8 cellular contexts compared by ENCODE assay signal in the genomic region with DNA sequence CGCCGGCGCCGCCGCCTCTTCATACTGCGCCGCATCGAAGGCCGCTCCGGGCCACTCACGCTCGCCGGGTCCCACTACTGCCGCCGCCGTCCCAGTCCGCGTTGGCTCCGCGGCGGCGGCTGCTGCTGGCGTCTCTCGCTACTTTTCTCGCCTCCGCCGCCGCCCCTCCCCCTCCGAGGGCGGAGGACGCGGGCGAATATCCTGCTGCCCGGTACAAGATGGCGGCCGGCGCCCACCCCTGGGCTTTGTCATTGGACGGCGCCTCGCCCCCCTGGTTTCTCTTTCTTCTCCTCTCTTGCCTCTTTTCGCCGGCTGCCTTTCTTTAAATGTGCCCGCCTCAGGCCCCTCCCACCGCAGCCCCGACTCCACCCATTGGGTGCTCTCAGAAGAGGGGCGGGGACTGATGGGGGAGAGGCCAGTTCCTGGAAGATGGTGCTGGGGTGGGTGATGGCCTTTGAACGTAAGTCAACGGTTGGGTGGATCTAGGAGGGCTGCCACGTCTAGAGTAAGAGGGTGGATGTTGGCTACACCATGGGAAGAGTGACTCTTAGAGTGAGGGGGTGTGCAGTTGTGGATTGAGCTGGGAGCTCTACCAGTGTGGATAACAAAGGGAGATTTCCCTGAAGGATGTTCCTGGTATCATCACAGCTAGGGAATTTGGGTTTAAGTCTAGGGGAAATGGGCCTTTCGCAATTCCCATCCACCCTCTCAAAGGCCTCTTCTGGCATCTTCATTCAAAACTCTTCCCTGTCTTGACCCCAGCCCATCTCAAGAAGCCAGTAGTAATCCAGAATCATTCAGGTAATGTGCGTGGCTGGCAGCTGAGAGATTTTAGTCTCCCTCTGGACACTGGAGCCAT. TPM values are rescaled to one million over a fixed set of nuclear protein-coding genes. Genes with fewer than 3 reads are reported as not detected.
DNase-seq lines count a peak whose midpoint lies in the region; ATAC-seq and TF ChIP-seq lines count a peak whose summit lies in the region.

TSS of gene CCDC71L (minus strand) at position 297 of the 859 bp plus-strand sequence. CDS start at position 35, 262 bp downstream.

- peak within 1 kb of the TSS; percentile 92 for H2BK5ac ChIP-seq in IMR-90 (ENCODE audit: low read depth, low read length, poor library complexity, severe bottlenecking)

- peak within 1 kb of the TSS; percentile 84 for H3K4me3 ChIP-seq in IMR-90 (ENCODE audit: insufficient read depth, low read depth, low read length)
- peak within 1 kb of the TSS; percentile 72 for H3K4me3 ChIP-seq in epithelial cell of proximal tubule (ENCODE audit: low read depth, low read length)
- H3K4me3 ChIP-seq in mucosa of stomach (ENCODE audit: low read length), result peak within 1 kb of the TSS; percentile 49

- H3K79me1 ChIP-seq in IMR-90 (ENCODE audit: low read depth in 1 of 2, low read length in 2 of 2), result peaks cover 15 to 30% of the 10 kb centered on the region in 2 experiments

- no peak; the same call in 1 of the 2 replicates for TF ChIP-seq POLR2A in IMR-90 (IDR thresholded peaks at IDR 0.05; ENCODE audit: low read depth, low read length)

- H2BK120ac ChIP-seq in IMR-90 (ENCODE audit: low read depth, low read length), result peak within 1 kb of the TSS; percentile 98

- no TSS peak for BruUV-seq in IMR-90 (replicated peaks; lab: Mats Ljungman, UMichigan)

- H3K23ac ChIP-seq in IMR-90 (ENCODE audit: low read depth, low read length), result peak within 1 kb of the TSS; percentile 99

- peak within 1 kb of the TSS; percentile 97 for H3K27ac ChIP-seq in IMR-90 (ENCODE audit: insufficient read depth, low read length)

- TF ChIP-seq CTCF in IMR-90 (conservative IDR thresholded peaks at IDR 0.05; ENCODE audit: low read depth, low read length) (no peak), epithelial cell of proximal tubule (conservative IDR thresholded peaks at IDR 0.05; ENCODE audit: low read depth, low read length) (no peak)

- DNase-seq in D341Med (ENCODE audit: low spot score), result peak; percentile 88
- DNase-seq in IMR-90, result peak; percentile 91
- DNase-seq in OCI-M1 (lab: John Stamatoyannopoulos, UW), result peak; percentile 96
- peak; percentile 95 for DNase-seq in activated T-cell treated with anti-CD3 and anti-CD28 coated beads for 4 hours
- no peak for DNase-seq in epithelial cell of proximal tubule (ENCODE audit: low read depth)
- peak; percentile 80 to 83 for DNase-seq in stimulated activated CD8-positive, alpha-beta memory T cell treated with anti-CD3 and anti-CD28 coated beads, Interleukin-7, amount 100 ng/mL, for 1 hour (ENCODE audit: low read depth in 2 of 2)

- H4K91ac ChIP-seq in IMR-90 (ENCODE audit: insufficient read depth, low read depth, low read length), result peak within 1 kb of the TSS; percentile 98

- H2BK20ac ChIP-seq in IMR-90 (ENCODE audit: low read depth, low read length), result peak within 1 kb of the TSS; percentile 97

- 0 out of 2 replicates have a peak, but pooled peaks have one; percentile 2 for TF ChIP-seq RAD21 in IMR-90 (IDR thresholded peaks at IDR 0.05; ENCODE audit: low read length)

- peak within 1 kb of the TSS; percentile 99 for H3K9ac ChIP-seq in IMR-90 (ENCODE audit: low read depth, low read length)
- H3K9ac ChIP-seq in mucosa of stomach (ENCODE audit: low read length), result peak within 1 kb of the TSS; percentile 87

- peak within 1 kb of the TSS; percentile 98 for H4K5ac ChIP-seq in IMR-90 (ENCODE audit: low read depth, low read length)

- peak within 1 kb of the TSS; percentile 98 for H2AFZ ChIP-seq in IMR-90 (replicated peaks; ENCODE audit: low read length, poor library complexity)

- peak within 1 kb of the TSS; percentile 93 for H3K18ac ChIP-seq in IMR-90 (ENCODE audit: low read depth, low read length)

- intact Hi-C loops in IMR-90 (cut with micrococcal nuclease), result loop anchor here (1.0 to 5.0 kb wide), 11 partner anchors 57 to 486 kb away; partner anchors contain the start of gene NAMPT

- ATAC-seq in GM21526 (IDR thresholded peaks at IDR 0.05; ENCODE audit: low FRiP score, unreplicated experiment) (peak; percentile 81), IMR-90 (ENCODE audit: low read depth) (peak; percentile 89)

- peak within 1 kb of the TSS; percentile 100 for H3K14ac ChIP-seq in IMR-90 (replicated peaks; ENCODE audit: low read depth, low read length)

- POLR2A ChIA-PET in IMR-90 (lab: Charles Lee; ENCODE audit: unreplicated experiment), result interaction anchor here (0.7 kb wide), 1 partner anchor 513 kb away, joined by 3 read pairs; no protein-coding TSS in a partner anchor

- H3K9me3 ChIP-seq in IMR-90 (ENCODE audit: control insufficient read depth, insufficient read depth, low read length), result no peaks in the 10 kb centered on the region
- H3K9me3 ChIP-seq in mucosa of stomach (ENCODE audit: control insufficient read depth, low read length), result no peaks in the 10 kb centered on the region

- H3K27me3 ChIP-seq in IMR-90 (ENCODE audit: control insufficient read depth, insufficient read depth, low read length), result no peaks in the 10 kb centered on the region
- H3K27me3 ChIP-seq in mucosa of stomach (ENCODE audit: control insufficient read depth, insufficient read depth, low read length), result no peaks in the 10 kb centered on the region

- dilution Hi-C loops in IMR-90 (cut with HindIII; ENCODE audit: low sequenced_read_pairs, unreplicated experiment), result no loop called here

- H4K8ac ChIP-seq in IMR-90 (ENCODE audit: low read depth in 2 of 2, low read length in 2 of 2), result peak within 1 kb of the TSS; percentile 45 to 99

- H3K4ac ChIP-seq in IMR-90 (ENCODE audit: low read depth, low read length), result peak within 1 kb of the TSS; percentile 99

- no peaks in the 10 kb centered on the region for H4K20me1 ChIP-seq in IMR-90 (ENCODE audit: insufficient read depth, low read length)

- H2AK5ac ChIP-seq in IMR-90 (ENCODE audit: low read depth, low read length), result peak within 1 kb of the TSS; percentile 97

- 0% methylated on average over 18 of the region's 51 CpGs; no CpG with 5 or more reads in 1 of the 2 experiments for WGBS in IMR-90 (ENCODE audit: extremely low coverage in 2 of 2, insufficient read length in 1 of 2), 2 experiments

- H2AK9ac ChIP-seq in IMR-90 (replicated peaks; ENCODE audit: low read depth, low read length, poor library complexity), result peak within 1 kb of the TSS; percentile 97

- no peaks in the 10 kb centered on the region for H3K36me3 ChIP-seq in IMR-90 (ENCODE audit: control insufficient read depth, insufficient read depth, low read length)
- no peaks in the 10 kb centered on the region for H3K36me3 ChIP-seq in mucosa of stomach (ENCODE audit: control insufficient read depth, insufficient read depth, low read length)

- 0 out of 2 replicates have a peak, but pooled peaks cover 2% of the 10 kb centered on the region for H3K4me1 ChIP-seq in IMR-90 (ENCODE audit: control insufficient read depth, insufficient read depth, low read length)
- H3K4me1 ChIP-seq in mucosa of stomach (ENCODE audit: control insufficient read depth, insufficient read depth, low read length), result no peaks in the 10 kb centered on the region

- peaks cover 4% of the 10 kb centered on the region; the same call in 1 of the 2 replicates for H3K9me1 ChIP-seq in IMR-90 (ENCODE audit: insufficient read depth, low read length)

- H3K4me2 ChIP-seq in IMR-90 (ENCODE audit: low read depth, low read length), result peak within 1 kb of the TSS; percentile 93

- CTCF ChIA-PET in IMR-90 (lab: Yijun Ruan, JAX), result interaction anchor here (0.6 to 2.4 kb wide), 9 partner anchors 39 to 484 kb away, joined by 3 to 17 read pairs (median 5); no protein-coding TSS in a partner anchor

- H3K56ac ChIP-seq in IMR-90 (ENCODE audit: extremely low read depth, insufficient read depth, low read length), result peak within 1 kb of the TSS; percentile 98

- H2BK15ac ChIP-seq in IMR-90 (ENCODE audit: low read depth, low read length), result peak within 1 kb of the TSS; percentile 94; the same call in 2 of the 3 replicates

- in situ Hi-C loops in IMR-90 (cut with MboI; ENCODE audit: low sequenced_read_pairs), result loop anchor here (10.0 kb wide), 1 partner anchor 494 kb away; no protein-coding TSS in a partner anchor

TF ChIP-seq in IMR-90, 13 proteins besides CTCF, POLR2A, EP300 and RAD21 (continues in another document):
- TF ChIP-seq USF2 (IDR thresholded peaks at IDR 0.05; ENCODE audit: low read depth, low read length), result no peak
- TF ChIP-seq MAZ (IDR thresholded peaks at IDR 0.05; ENCODE audit: borderline replicate concordance, low read depth, low read length), result 0 out of 2 replicates have a peak, but pooled peaks have one; percentile 34
- TF ChIP-seq RCOR1 (IDR thresholded peaks at IDR 0.05; ENCODE audit: insufficient replicate concordance, low read length), result no peak
- no peak for TF ChIP-seq MAFK (IDR thresholded peaks at IDR 0.05; ENCODE audit: low read depth, low read length)
- peak; percentile 59 for TF ChIP-seq CEBPB (IDR thresholded peaks at IDR 0.05; ENCODE audit: low read depth, low read length)
- no peak for TF ChIP-seq MXI1 (IDR thresholded peaks at IDR 0.05; ENCODE audit: borderline replicate concordance, low read depth, low read length)
- no peak for TF ChIP-seq ELK1 (IDR thresholded peaks at IDR 0.05; ENCODE audit: borderline replicate concordance, low read depth, low read length)
- no peak for TF ChIP-seq BHLHE40 (IDR thresholded peaks at IDR 0.05; ENCODE audit: low read depth, low read length)
- no peak for TF ChIP-seq SMC3 (IDR thresholded peaks at IDR 0.05; ENCODE audit: low read depth, low read length)
- TF ChIP-seq CHD1 (IDR thresholded peaks at IDR 0.05; ENCODE audit: low read depth, low read length), result no peak
- 0 out of 2 replicates have a peak, but pooled peaks have one; percentile 5 for TF ChIP-seq FOS (IDR thresholded peaks at IDR 0.05; ENCODE audit: low read depth, low read length)

RNA-seq across cellular contexts. Expression of gene CCDC71L, which starts in this region (rescaled TPM):
- total RNA-seq in IMR-90 (2012; rRNA removed) (19.2 and 20.6 TPM in 2 replicates), epithelial cell of proximal tubule (25.8 and 35.3 TPM in 2 replicates)
- polyA plus RNA-seq in IMR-90 (2012; rRNA removed), result 19.7 and 23.8 TPM in 2 replicates
- polyA plus RNA-seq in IMR-90 (2012; cell fraction: cytosol; rRNA removed), result 21.1 and 39.8 TPM in 2 replicates
- polyA plus RNA-seq in IMR-90 (2012; cell fraction: nucleus; rRNA removed; ENCODE audit: low replicate concordance), result 8.1 and 11.2 TPM in 2 replicates
